ENCODE assay signal across 8 cellular contexts in genomic region chr2:209579236-209579749, GRCh38.
DNase-seq lines count a peak whose midpoint lies in the region; ATAC-seq and TF ChIP-seq lines count a peak whose summit lies in the region.

No MANE protein-coding gene starts in this region.

- DNase-seq in breast epithelium (ENCODE audit: low spot score in 2 of 2) (no peak), MCF 10A (ENCODE audit: unreplicated experiment) (no peak), T-cell (no peak), heart right ventricle (peak; percentile 7 to 10), smooth muscle cell (lab: John Stamatoyannopoulos, UW; ENCODE audit: unreplicated experiment) (no peak), NOMO-1 treated with dmso at 0.1 percent for 144 hours (lab: John Stamatoyannopoulos, UW; ENCODE audit: unreplicated experiment) (no peak)

- H3K4me1 Mint-ChIP-seq in MCF 10A (ENCODE audit: insufficient read depth, unreplicated experiment) (no peaks in the 10 kb centered on the region), T-cell (peaks cover 6 to 7% (median 7%) of the 10 kb centered on the region in 3 donors)

- no peak overlapping the region for H3K9ac ChIP-seq in smooth muscle cell (ENCODE audit: low read depth)

- intact Hi-C loops in breast epithelium (cut with DNase I; ENCODE audit: low total_unique reads) (no loop called here), MCF 10A (cut with micrococcal nuclease) (loop anchor here (5.0 kb wide), 1 partner anchor 383 kb away; no protein-coding TSS in a partner anchor), heart right ventricle (cut with DNase I) (loop anchor here in 5 of 10 donors (2.0 to 5.0 kb wide), 4 partner anchors 157 to 247 kb away; partner anchors contain the start of gene MAP2 (in 2 of the 5))

- no peak for TF ChIP-seq POLR2A in breast epithelium (IDR thresholded peaks at IDR 0.05)

- H3K9me3 Mint-ChIP-seq in MCF 10A (ENCODE audit: unreplicated experiment) (no peaks in the 10 kb centered on the region), T-cell (no peaks in the 10 kb centered on the region)

- WGBS in heart right ventricle, 2 donors, result 26 to 29% methylated on average over 17 of the region's 17 CpGs
- 50% methylated on average over 17 of the region's 17 CpGs for WGBS in smooth muscle cell (ENCODE audit: low lambda C conversion rate)

- TF ChIP-seq CTCF in breast epithelium (IDR thresholded peaks at IDR 0.05), result no peak
- TF ChIP-seq CTCF in MCF 10A (IDR thresholded peaks at IDR 0.05; ENCODE audit: unreplicated experiment), result no peak
- TF ChIP-seq CTCF in heart right ventricle (IDR thresholded peaks at IDR 0.05), result no peak
- TF ChIP-seq CTCF in smooth muscle cell (IDR thresholded peaks at IDR 0.05; ENCODE audit: borderline replicate concordance, insufficient read depth, poor library complexity, severe bottlenecking), result no peak

- H3K79me2 ChIP-seq in smooth muscle cell (ENCODE audit: low read depth), result no peaks in the 10 kb centered on the region

- H3K4me3 ChIP-seq in breast epithelium, result peak overlapping the region; percentile 14 to 36 (median 15)
- peak overlapping the region in 9 of 10 donors; percentile 12 to 52 (median 41) for H3K4me3 ChIP-seq in heart right ventricle
- H3K4me3 ChIP-seq in smooth muscle cell, result peak overlapping the region; percentile 33

- H4K20me1 ChIP-seq in smooth muscle cell (ENCODE audit: low read depth), result no peaks in the 10 kb centered on the region

- ATAC-seq in T-cell (replicated peaks in 1 of 4) (no peak), heart right ventricle (peak in 6 of 8 donors; percentile 51 to 81 (median 66)), HG03439 (IDR thresholded peaks at IDR 0.05; ENCODE audit: unreplicated experiment) (no peak), HG03565 (IDR thresholded peaks at IDR 0.05; ENCODE audit: unreplicated experiment) (no peak)

- no peaks in the 10 kb centered on the region for H3K27me3 ChIP-seq in breast epithelium
- H3K27me3 ChIP-seq in heart right ventricle, result no peaks in the 10 kb centered on the region
- no peaks in the 10 kb centered on the region for H3K27me3 ChIP-seq in smooth muscle cell (ENCODE audit: low read depth)

- no peak overlapping the region for H3K4me3 Mint-ChIP-seq in MCF 10A (ENCODE audit: unreplicated experiment)
- peak overlapping the region; percentile 22 to 51 (median 28) for H3K4me3 Mint-ChIP-seq in T-cell

- H3K36me3 ChIP-seq in breast epithelium (no peaks in the 10 kb centered on the region), heart right ventricle (no peaks in the 10 kb centered on the region), smooth muscle cell (ENCODE audit: low read depth) (no peaks in the 10 kb centered on the region)

- H3K9me3 ChIP-seq in breast epithelium (no peaks in the 10 kb centered on the region), heart right ventricle (no peaks in the 10 kb centered on the region), smooth muscle cell (replicated peaks; ENCODE audit: low read depth) (no peaks in the 10 kb centered on the region)

- H3K36me3 Mint-ChIP-seq in MCF 10A (ENCODE audit: insufficient read depth, unreplicated experiment) (no peaks in the 10 kb centered on the region), T-cell (no peaks in the 10 kb centered on the region)

- H3K4me1 ChIP-seq in breast epithelium, result no peaks in the 10 kb centered on the region
- H3K4me1 ChIP-seq in heart right ventricle, result peaks cover 0 to 11% (median 0%) of the 10 kb centered on the region in 9 donors
- peaks cover 26% of the 10 kb centered on the region for H3K4me1 ChIP-seq in smooth muscle cell (ENCODE audit: low read depth)

- peak overlapping the region; percentile 77 for H2AFZ ChIP-seq in smooth muscle cell (ENCODE audit: low read depth)

- CTCF ChIA-PET in MCF 10A (lab: Yijun Ruan, JAX), result interaction anchor here (0.6 to 2.8 kb wide), 13 partner anchors 13 to 941 kb away, joined by 3 to 30 read pairs (median 3); partner anchors contain the start of gene MAP2
- CTCF ChIA-PET in T-cell (lab: Charles Lee), result interaction anchor here in 1 of 2 donors (0.6 kb wide), 1 partner anchor 244 kb away, joined by 3 read pairs; no protein-coding TSS in a partner anchor

- POLR2A ChIA-PET in MCF 10A (lab: Yijun Ruan, JAX), result no interaction called here
- POLR2A ChIA-PET in T-cell (lab: Charles Lee), result no interaction called here

- H3K4me2 ChIP-seq in smooth muscle cell, result peak overlapping the region; percentile 76

- H3K27ac ChIP-seq in breast epithelium, result no peak overlapping the region
- peak overlapping the region in 1 of 10 donors; percentile 21 for H3K27ac ChIP-seq in heart right ventricle
- H3K27ac ChIP-seq in smooth muscle cell (ENCODE audit: low read depth), result no peak overlapping the region

- H3F3A ChIP-seq in smooth muscle cell (ENCODE audit: low read depth), result no peaks in the 10 kb centered on the region

- no TSS peak for BruUV-seq in MCF 10A (replicated peaks; lab: Mats Ljungman, UMichigan)

- H3K27ac Mint-ChIP-seq in MCF 10A (ENCODE audit: low read depth, unreplicated experiment) (no peak overlapping the region), T-cell (no peak overlapping the region)

- H3K27me3 Mint-ChIP-seq in MCF 10A (ENCODE audit: insufficient read depth, unreplicated experiment) (no peaks in the 10 kb centered on the region), T-cell (no peaks in the 10 kb centered on the region)

Comparison
In these comparisons a context has a peak if more than half of its experiments do, and no peak if none do; other contexts are left out.
1. DNase-seq: peak in heart right ventricle (2 of 2); none in breast epithelium (0 of 2), MCF 10A (single experiment), T-cell (0 of 34), smooth muscle cell (single experiment) and NOMO-1 treated with dmso at 0.1 percent for 144 hours (single experiment).
2. ATAC-seq: peak in heart right ventricle (6 of 8); none in T-cell (0 of 4), HG03439 (single experiment) and HG03565 (single experiment).
3. Peak in every context shown above with its lines, with median percentiles within 50 percentile points of each other: H3K4me3 ChIP-seq.